ENCODE assay signal across 1 cellular context in the genomic region with DNA sequence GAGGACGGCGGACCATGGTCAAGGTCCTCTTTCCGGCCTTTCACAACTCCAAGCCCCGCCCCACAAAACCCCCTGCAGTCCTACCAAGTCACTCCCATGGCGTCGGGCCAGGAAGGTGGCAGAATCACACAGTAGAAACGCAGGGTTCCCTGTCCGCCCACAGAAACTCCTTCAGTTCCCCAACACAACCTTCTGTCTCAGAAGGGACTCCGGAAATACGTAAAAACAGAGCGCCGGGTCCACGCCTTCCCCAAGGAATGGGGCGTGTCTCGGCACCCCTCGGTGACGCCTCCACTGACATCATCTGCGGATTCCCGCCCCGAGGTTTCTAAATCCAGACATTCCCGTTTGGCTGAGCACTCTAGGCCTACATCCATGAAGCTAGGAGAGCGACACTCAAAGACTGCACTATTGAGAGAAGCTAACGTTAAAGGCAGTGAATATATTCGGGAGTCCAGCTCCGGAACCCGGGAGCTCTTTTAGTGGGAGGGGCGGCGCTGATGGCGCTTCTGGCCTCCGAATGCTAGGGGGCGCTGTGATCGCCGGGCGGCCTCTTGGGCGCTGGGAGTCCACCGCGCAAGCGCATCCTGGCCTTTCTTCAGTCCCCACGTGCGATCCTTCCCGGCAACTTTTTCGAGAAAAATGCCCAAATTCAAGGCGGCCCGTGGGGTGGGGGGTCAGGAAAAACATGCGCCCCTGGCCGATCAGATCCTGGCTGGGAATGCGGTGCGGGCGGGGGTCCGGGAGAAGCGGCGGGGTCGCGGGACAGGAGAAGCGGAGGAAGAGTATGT.
A peak's percentile ranks its signal among the peaks of the same experiment; 100 is the strongest.
TF ChIP-seq lines count a peak whose summit lies in the region.

A gene with protein sequence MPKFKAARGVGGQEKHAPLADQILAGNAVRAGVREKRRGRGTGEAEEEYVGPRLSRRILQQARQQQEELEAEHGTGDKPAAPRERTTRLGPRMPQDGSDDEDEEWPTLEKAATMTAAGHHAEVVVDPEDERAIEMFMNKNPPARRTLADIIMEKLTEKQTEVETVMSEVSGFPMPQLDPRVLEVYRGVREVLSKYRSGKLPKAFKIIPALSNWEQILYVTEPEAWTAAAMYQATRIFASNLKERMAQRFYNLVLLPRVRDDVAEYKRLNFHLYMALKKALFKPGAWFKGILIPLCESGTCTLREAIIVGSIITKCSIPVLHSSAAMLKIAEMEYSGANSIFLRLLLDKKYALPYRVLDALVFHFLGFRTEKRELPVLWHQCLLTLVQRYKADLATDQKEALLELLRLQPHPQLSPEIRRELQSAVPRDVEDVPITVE (plus strand): TSS at position 579 of the 791 bp plus-strand sequence. CDS start 64 bp downstream, at position 643.
A gene with protein sequence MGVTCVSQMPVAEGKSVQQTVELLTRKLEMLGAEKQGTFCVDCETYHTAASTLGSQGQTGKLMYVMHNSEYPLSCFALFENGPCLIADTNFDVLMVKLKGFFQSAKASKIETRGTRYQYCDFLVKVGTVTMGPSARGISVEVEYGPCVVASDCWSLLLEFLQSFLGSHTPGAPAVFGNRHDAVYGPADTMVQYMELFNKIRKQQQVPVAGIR (minus strand): TSS at position 219 of the 791 bp plus-strand sequence. CDS start 121 bp downstream, at position 98.

TF ChIP-seq in K562, 482 proteins besides CTCF, POLR2A, EP300 and RAD21 (continued from another document and continues in another):
- TF ChIP-seq, protein P1, sequence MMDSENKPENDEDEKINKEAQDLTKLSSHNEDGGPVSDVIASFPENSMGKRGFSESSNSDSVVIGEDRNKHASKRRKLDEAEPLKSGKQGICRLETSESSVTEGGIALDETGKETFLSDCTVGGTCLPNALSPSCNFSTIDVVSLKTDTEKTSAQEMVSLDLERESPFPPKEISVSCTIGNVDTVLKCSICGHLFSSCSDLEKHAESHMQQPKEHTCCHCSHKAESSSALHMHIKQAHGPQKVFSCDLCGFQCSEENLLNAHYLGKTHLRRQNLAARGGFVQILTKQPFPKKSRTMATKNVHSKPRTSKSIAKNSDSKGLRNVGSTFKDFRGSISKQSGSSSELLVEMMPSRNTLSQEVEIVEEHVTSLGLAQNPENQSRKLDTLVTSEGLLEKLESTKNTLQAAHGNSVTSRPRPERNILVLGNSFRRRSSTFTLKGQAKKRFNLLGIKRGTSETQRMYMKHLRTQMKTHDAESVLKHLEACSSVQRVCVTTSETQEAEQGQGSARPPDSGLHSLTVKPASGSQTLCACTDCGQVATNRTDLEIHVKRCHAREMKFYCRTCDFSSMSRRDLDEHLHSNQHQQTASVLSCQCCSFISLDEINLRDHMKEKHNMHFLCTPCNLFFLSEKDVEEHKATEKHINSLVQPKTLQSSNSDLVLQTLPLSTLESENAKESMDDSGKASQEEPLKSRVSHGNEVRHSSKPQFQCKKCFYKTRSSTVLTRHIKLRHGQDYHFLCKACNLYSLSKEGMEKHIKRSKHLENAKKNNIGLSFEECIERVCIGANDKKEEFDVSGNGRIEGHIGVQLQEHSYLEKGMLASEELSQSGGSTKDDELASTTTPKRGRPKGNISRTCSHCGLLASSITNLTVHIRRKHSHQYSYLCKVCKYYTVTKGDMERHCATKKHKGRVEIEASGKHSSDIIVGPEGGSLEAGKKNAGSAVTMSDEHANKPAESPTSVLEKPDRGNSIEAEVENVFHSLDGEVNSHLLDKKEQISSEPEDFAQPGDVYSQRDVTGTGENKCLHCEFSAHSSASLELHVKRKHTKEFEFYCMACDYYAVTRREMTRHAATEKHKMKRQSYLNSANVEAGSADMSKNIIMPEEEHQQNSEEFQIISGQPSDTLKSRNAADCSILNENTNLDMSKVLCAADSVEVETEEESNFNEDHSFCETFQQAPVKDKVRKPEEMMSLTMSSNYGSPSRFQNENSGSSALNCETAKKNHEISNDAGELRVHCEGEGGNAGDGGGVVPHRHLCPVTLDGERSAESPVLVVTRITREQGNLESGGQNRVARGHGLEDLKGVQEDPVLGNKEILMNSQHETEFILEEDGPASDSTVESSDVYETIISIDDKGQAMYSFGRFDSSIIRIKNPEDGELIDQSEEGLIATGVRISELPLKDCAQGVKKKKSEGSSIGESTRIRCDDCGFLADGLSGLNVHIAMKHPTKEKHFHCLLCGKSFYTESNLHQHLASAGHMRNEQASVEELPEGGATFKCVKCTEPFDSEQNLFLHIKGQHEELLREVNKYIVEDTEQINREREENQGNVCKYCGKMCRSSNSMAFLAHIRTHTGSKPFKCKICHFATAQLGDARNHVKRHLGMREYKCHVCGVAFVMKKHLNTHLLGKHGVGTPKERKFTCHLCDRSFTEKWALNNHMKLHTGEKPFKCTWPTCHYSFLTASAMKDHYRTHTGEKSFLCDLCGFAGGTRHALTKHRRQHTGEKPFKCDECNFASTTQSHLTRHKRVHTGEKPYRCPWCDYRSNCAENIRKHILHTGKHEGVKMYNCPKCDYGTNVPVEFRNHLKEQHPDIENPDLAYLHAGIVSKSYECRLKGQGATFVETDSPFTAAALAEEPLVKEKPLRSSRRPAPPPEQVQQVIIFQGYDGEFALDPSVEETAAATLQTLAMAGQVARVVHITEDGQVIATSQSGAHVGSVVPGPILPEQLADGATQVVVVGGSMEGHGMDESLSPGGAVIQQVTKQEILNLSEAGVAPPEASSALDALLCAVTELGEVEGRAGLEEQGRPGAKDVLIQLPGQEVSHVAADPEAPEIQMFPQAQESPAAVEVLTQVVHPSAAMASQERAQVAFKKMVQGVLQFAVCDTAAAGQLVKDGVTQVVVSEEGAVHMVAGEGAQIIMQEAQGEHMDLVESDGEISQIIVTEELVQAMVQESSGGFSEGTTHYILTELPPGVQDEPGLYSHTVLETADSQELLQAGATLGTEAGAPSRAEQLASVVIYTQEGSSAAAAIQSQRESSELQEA (IDR thresholded peaks at IDR 0.05; ENCODE audit: low read depth): no peak
- peak; percentile 65; the same call in 1 of the 2 replicates for TF ChIP-seq KLF6 (CRISPR knock-in tag; IDR thresholded peaks at IDR 0.05; ENCODE audit: borderline replicate concordance)
- TF ChIP-seq RBM22 (IDR thresholded peaks at IDR 0.05; ENCODE audit: low read depth, low read length, poor library complexity, severe bottlenecking): peak; percentile 78
- no peak for TF ChIP-seq ZNF140 (CRISPR knock-in tag; IDR thresholded peaks at IDR 0.05)
- no peak for TF ChIP-seq NCOA6 (IDR thresholded peaks at IDR 0.05)
- no peak for TF ChIP-seq ZNF717 (CRISPR knock-in tag; IDR thresholded peaks at IDR 0.05)
- TF ChIP-seq ZNF780A (CRISPR knock-in tag; IDR thresholded peaks at IDR 0.05): no peak
- peak; percentile 71 for TF ChIP-seq PML (IDR thresholded peaks at IDR 0.05; ENCODE audit: low read length)
- no peak for TF ChIP-seq RBM15 (IDR thresholded peaks at IDR 0.05; ENCODE audit: insufficient read depth, low read length)
- TF ChIP-seq ZNF311 (CRISPR knock-in tag; IDR thresholded peaks at IDR 0.05): no peak
- no peak for TF ChIP-seq KAT8 (IDR thresholded peaks at IDR 0.05; ENCODE audit: low read depth)
- TF ChIP-seq, protein P2, sequence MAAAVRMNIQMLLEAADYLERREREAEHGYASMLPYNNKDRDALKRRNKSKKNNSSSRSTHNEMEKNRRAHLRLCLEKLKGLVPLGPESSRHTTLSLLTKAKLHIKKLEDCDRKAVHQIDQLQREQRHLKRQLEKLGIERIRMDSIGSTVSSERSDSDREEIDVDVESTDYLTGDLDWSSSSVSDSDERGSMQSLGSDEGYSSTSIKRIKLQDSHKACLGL (CRISPR knock-in tag; IDR thresholded peaks at IDR 0.05; ENCODE audit: borderline replicate concordance, poor library complexity, severe bottlenecking): peak; percentile 97
- TF ChIP-seq BRCA1 (IDR thresholded peaks at IDR 0.05): no peak
- no peak for TF ChIP-seq BRCA1 (CRISPR knock-in tag; IDR thresholded peaks at IDR 0.05)
- TF ChIP-seq MTF1 (CRISPR knock-in tag; IDR thresholded peaks at IDR 0.05; ENCODE audit: borderline replicate concordance): no peak
- no peak for TF ChIP-seq ZNF551 (CRISPR knock-in tag; IDR thresholded peaks at IDR 0.05)
- TF ChIP-seq U2AF2 (optimal IDR thresholded peaks at IDR 0.05; ENCODE audit: low read depth, low read length): no peak
- no peak for TF ChIP-seq ELF4 (CRISPR knock-in tag; IDR thresholded peaks at IDR 0.05)
- peak; percentile 27; the same call in 1 of the 2 replicates for TF ChIP-seq TCF3 (CRISPR knock-in tag; IDR thresholded peaks at IDR 0.05)
- no peak for TF ChIP-seq CBFA2T3 (IDR thresholded peaks at IDR 0.05)
- TF ChIP-seq CTBP1 (IDR thresholded peaks at IDR 0.05; ENCODE audit: borderline replicate concordance): peak; percentile 69; the same call in 1 of the 2 replicates
- no peak for TF ChIP-seq ESRRB (CRISPR knock-in tag; IDR thresholded peaks at IDR 0.05; ENCODE audit: borderline replicate concordance)
- no peak for TF ChIP-seq MAFG (tag; conservative IDR thresholded peaks at IDR 0.05)
- no peak for TF ChIP-seq ERF (CRISPR knock-in tag; IDR thresholded peaks at IDR 0.05)
- no peak for TF ChIP-seq ZNF583 (CRISPR knock-in tag; IDR thresholded peaks at IDR 0.05)
- no peak for TF ChIP-seq ZNF584 (CRISPR knock-in tag; IDR thresholded peaks at IDR 0.05; ENCODE audit: low read depth)
- no peak for TF ChIP-seq HDAC3 (IDR thresholded peaks at IDR 0.05; ENCODE audit: borderline replicate concordance, partially characterized antibody)
- TF ChIP-seq MED1 (CRISPR knock-in tag; IDR thresholded peaks at IDR 0.05; ENCODE audit: borderline replicate concordance): no peak
- TF ChIP-seq TBP (optimal IDR thresholded peaks at IDR 0.05; ENCODE audit: low read depth, low read length): peak; percentile 74
- TF ChIP-seq DDX20 (tag; IDR thresholded peaks at IDR 0.05; ENCODE audit: low read depth): no peak
- no peak for TF ChIP-seq RBM25 (IDR thresholded peaks at IDR 0.05; ENCODE audit: low read depth, low read length, severe bottlenecking)
- no peak for TF ChIP-seq EHMT2 (IDR thresholded peaks at IDR 0.05)
- TF ChIP-seq MCM3 (IDR thresholded peaks at IDR 0.05): no peak
- TF ChIP-seq, protein P3, sequence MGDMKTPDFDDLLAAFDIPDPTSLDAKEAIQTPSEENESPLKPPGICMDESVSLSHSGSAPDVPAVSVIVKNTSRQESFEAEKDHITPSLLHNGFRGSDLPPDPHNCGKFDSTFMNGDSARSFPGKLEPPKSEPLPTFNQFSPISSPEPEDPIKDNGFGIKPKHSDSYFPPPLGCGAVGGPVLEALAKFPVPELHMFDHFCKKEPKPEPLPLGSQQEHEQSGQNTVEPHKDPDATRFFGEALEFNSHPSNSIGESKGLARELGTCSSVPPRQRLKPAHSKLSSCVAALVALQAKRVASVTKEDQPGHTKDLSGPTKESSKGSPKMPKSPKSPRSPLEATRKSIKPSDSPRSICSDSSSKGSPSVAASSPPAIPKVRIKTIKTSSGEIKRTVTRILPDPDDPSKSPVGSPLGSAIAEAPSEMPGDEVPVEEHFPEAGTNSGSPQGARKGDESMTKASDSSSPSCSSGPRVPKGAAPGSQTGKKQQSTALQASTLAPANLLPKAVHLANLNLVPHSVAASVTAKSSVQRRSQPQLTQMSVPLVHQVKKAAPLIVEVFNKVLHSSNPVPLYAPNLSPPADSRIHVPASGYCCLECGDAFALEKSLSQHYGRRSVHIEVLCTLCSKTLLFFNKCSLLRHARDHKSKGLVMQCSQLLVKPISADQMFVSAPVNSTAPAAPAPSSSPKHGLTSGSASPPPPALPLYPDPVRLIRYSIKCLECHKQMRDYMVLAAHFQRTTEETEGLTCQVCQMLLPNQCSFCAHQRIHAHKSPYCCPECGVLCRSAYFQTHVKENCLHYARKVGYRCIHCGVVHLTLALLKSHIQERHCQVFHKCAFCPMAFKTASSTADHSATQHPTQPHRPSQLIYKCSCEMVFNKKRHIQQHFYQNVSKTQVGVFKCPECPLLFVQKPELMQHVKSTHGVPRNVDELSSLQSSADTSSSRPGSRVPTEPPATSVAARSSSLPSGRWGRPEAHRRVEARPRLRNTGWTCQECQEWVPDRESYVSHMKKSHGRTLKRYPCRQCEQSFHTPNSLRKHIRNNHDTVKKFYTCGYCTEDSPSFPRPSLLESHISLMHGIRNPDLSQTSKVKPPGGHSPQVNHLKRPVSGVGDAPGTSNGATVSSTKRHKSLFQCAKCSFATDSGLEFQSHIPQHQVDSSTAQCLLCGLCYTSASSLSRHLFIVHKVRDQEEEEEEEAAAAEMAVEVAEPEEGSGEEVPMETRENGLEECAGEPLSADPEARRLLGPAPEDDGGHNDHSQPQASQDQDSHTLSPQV (IDR thresholded peaks at IDR 0.05): no peak
- peak; percentile 90 for TF ChIP-seq JUND (IDR thresholded peaks at IDR 0.05; ENCODE audit: borderline replicate concordance, low read depth, low read length)
- TF ChIP-seq JUND (tag; IDR thresholded peaks at IDR 0.05; ENCODE audit: borderline replicate concordance, low read depth, low read length): peak; percentile 91; the same call in 2 of the 3 replicates
- no peak; the same call in 1 of the 2 replicates for TF ChIP-seq KAT7 (CRISPR knock-in tag; IDR thresholded peaks at IDR 0.05; ENCODE audit: borderline replicate concordance)
- TF ChIP-seq HEY1 (CRISPR knock-in tag; IDR thresholded peaks at IDR 0.05; ENCODE audit: borderline replicate concordance): peak; percentile 59; the same call in 1 of the 2 replicates
- TF ChIP-seq FIP1L1 (IDR thresholded peaks at IDR 0.05; ENCODE audit: low read depth, low read length, poor library complexity, severe bottlenecking): no peak
- TF ChIP-seq, protein P4, sequence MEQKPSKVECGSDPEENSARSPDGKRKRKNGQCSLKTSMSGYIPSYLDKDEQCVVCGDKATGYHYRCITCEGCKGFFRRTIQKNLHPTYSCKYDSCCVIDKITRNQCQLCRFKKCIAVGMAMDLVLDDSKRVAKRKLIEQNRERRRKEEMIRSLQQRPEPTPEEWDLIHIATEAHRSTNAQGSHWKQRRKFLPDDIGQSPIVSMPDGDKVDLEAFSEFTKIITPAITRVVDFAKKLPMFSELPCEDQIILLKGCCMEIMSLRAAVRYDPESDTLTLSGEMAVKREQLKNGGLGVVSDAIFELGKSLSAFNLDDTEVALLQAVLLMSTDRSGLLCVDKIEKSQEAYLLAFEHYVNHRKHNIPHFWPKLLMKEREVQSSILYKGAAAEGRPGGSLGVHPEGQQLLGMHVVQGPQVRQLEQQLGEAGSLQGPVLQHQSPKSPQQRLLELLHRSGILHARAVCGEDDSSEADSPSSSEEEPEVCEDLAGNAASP (IDR thresholded peaks at IDR 0.05): no peak
- no peak for TF ChIP-seq HNRNPL (IDR thresholded peaks at IDR 0.05; ENCODE audit: low read depth, low read length)
- TF ChIP-seq, protein P5, sequence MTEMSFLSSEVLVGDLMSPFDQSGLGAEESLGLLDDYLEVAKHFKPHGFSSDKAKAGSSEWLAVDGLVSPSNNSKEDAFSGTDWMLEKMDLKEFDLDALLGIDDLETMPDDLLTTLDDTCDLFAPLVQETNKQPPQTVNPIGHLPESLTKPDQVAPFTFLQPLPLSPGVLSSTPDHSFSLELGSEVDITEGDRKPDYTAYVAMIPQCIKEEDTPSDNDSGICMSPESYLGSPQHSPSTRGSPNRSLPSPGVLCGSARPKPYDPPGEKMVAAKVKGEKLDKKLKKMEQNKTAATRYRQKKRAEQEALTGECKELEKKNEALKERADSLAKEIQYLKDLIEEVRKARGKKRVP (CRISPR knock-in tag; IDR thresholded peaks at IDR 0.05): no peak
- TF ChIP-seq, protein P6, sequence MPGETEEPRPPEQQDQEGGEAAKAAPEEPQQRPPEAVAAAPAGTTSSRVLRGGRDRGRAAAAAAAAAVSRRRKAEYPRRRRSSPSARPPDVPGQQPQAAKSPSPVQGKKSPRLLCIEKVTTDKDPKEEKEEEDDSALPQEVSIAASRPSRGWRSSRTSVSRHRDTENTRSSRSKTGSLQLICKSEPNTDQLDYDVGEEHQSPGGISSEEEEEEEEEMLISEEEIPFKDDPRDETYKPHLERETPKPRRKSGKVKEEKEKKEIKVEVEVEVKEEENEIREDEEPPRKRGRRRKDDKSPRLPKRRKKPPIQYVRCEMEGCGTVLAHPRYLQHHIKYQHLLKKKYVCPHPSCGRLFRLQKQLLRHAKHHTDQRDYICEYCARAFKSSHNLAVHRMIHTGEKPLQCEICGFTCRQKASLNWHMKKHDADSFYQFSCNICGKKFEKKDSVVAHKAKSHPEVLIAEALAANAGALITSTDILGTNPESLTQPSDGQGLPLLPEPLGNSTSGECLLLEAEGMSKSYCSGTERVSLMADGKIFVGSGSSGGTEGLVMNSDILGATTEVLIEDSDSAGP (CRISPR knock-in tag; IDR thresholded peaks at IDR 0.05): no peak
